15 cellular contexts compared by ENCODE assay signal in the genomic region with DNA sequence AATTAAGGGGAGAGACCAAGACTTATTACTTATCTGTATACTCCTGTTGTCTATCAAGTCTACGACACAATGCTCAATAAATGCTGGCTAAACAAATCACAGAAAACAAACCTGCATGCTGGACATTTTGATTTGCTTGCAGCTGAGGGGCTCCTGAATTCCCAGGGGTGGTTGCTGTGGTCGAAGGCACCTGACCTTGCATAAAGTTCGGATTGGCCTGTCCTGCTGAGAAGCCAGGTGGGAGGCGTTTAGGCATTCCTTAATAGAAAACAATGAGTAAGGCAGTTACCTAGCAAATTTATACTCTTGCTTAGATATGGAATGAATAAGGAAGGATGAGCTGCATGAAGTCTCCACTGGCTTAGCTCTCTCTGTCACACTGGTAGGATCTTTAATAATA. TPM values are rescaled to one million over a fixed set of nuclear protein-coding genes. Genes with fewer than 3 reads are reported as not detected.
DNase-seq lines count a peak whose midpoint lies in the region; ATAC-seq, FAIRE-seq and TF ChIP-seq lines count a peak whose summit lies in the region.
"Had no signal": no experiment of that assay in that cellular context is flagged by ENCODE, and none has a peak within 500 bp of the region (broad histone marks: within the 10 kb centered on the region; RNA-seq: fewer than 3 reads in every experiment).

No MANE protein-coding gene starts in this region.

- no peak for ATAC-seq in effector memory CD8-positive, alpha-beta T cell (replicated peaks)
- ATAC-seq in HG02642 (IDR thresholded peaks at IDR 0.05; ENCODE audit: poor library complexity, unreplicated experiment): no peak
- ATAC-seq: Right ventricle myocardium inferior had no signal

- H3K79me1 ChIP-seq in H1 (ENCODE audit: low read depth, low read length): no peaks in the 10 kb centered on the region

- POLR2A ChIA-PET in H1 (lab: Charles Lee; ENCODE audit: partially characterized antibody): interaction anchor here (0.6 kb wide), 1 partner anchor 208 kb away, joined by 4 read pairs; no protein-coding TSS in a partner anchor

- no peak overlapping the region for H2AFZ ChIP-seq in GM23248
- H2AFZ ChIP-seq in H1 (ENCODE audit: low read length): no peak overlapping the region

- no peak for DNase-seq in GM23248
- DNase-seq in H1 (ENCODE audit: low read depth in 1 of 2, low spot score in 2 of 2): no peak
- DNase-seq in nephron progenitor cell: no peak
- DNase-seq in NCI-H2171 (lab: John Stamatoyannopoulos, UW): no peak
- DNase-seq in activated effector memory CD4-positive, alpha-beta T cell treated with anti-CD3 and anti-CD28 coated beads, Interleukin-2, amount 50 U/mL, for 16 hours: no peak
- DNase-seq in effector memory CD8-positive, alpha-beta T cell: no peak
- DNase-seq: C1 segment of cervical spinal cord, DMS 273 treated with DMSO at 0.1 percent for 48 hours, NCI-H1048, NCI-H1436 treated with DMSO at 0.1 percent for 48 hours, NCI-H2029 treated with DMSO at 0.1 percent for 48 hours, NCI-H82 had no signal

- H2BK20ac ChIP-seq in H1 (ENCODE audit: low read length): no peak overlapping the region

- H3K27me3 ChIP-seq in GM23248 (replicated peaks; ENCODE audit: insufficient read depth) (no peaks in the 10 kb centered on the region), HUES64 (ENCODE audit: insufficient read depth, low read length) (no peaks in the 10 kb centered on the region), H1 (replicated peaks in 1 of 4; ENCODE audit: control insufficient read depth in 3 of 4, extremely low read depth in 1 of 4, insufficient read depth in 3 of 4, low read length in 3 of 4) (no peaks in the 10 kb centered on the region)

- H2BK12ac ChIP-seq in H1 (ENCODE audit: low read depth, low read length): no peak overlapping the region

- no peak for TF ChIP-seq EP300 in H1 (IDR thresholded peaks at IDR 0.05; ENCODE audit: borderline replicate concordance in 1 of 2, low read depth in 2 of 2, low read length in 2 of 2)

- no peaks in the 10 kb centered on the region for H3K9me2 ChIP-seq in GM23248 (ENCODE audit: insufficient read depth)

- peaks cover 33% of the 10 kb centered on the region for H3F3A ChIP-seq in GM23248 (ENCODE audit: insufficient read depth)

- no peak overlapping the region for H3K23ac ChIP-seq in H1 (ENCODE audit: insufficient read length)

- TF ChIP-seq RAD21 in H1 (IDR thresholded peaks at IDR 0.05 in 1 of 2, conservative IDR thresholded peaks at IDR 0.05 in 1 of 2; ENCODE audit: low read depth in 2 of 2, low read length in 2 of 2): no peak

- WGBS in GM23248 (ENCODE audit: low coverage in 1 of 2, low lambda C conversion rate in 2 of 2, missing lambda C conversion rate in 2 of 2), 2 experiments: 67 to 69% methylated on average over 4 of the region's 4 CpGs
- WGBS in HUES64: 69% methylated on average over 4 of the region's 4 CpGs
- WGBS in H1 (ENCODE audit: extremely low coverage in 1 of 2, insufficient coverage in 1 of 2, insufficient read length in 1 of 2, insufficient replicate concordance in 2 of 2, low coverage in 1 of 2, low lambda C conversion rate in 2 of 2, missing lambda C conversion rate in 1 of 2), 2 experiments: 69% methylated on average over 4 of the region's 4 CpGs; no CpG with 5 or more reads in 1 of the 2 experiments

- H3K14ac ChIP-seq in H1 (ENCODE audit: insufficient read length): no peak overlapping the region

- no peak overlapping the region for H3K18ac ChIP-seq in H1 (ENCODE audit: extremely low read depth, low read length)

- H3K79me2 ChIP-seq in GM23248 (ENCODE audit: insufficient read depth) (no peaks in the 10 kb centered on the region), H1 (ENCODE audit: control insufficient read depth in 1 of 2, insufficient read depth in 2 of 2, low read length in 2 of 2) (no peaks in the 10 kb centered on the region)

- H3K4me3 ChIP-seq in GM23248: no peak overlapping the region
- H3K4me3 ChIP-seq in HUES64 (ENCODE audit: low read length): no peak overlapping the region
- no peak overlapping the region for H3K4me3 ChIP-seq in H1 (ENCODE audit: extremely low read depth in 1 of 4, insufficient read depth in 2 of 4, low read depth in 3 of 4, low read length in 4 of 4)

- H3K4ac ChIP-seq in H1 (replicated peaks; ENCODE audit: insufficient read length, low read depth, low read length): no peak overlapping the region

- no peaks in the 10 kb centered on the region for H3K9me3 Mint-ChIP-seq in nephron progenitor cell
- H3K9me3 Mint-ChIP-seq in effector memory CD8-positive, alpha-beta T cell: no peaks in the 10 kb centered on the region

- TF ChIP-seq CTCF in H1 (IDR thresholded peaks at IDR 0.05; ENCODE audit: control extremely low read depth in 1 of 3, insufficient read depth in 1 of 3, low read depth in 1 of 3, low read length in 3 of 3): no peak
- TF ChIP-seq CTCF in nephron progenitor cell (IDR thresholded peaks at IDR 0.05): no peak

- H3K23me2 ChIP-seq in H1 (ENCODE audit: low read depth, low read length): no peaks in the 10 kb centered on the region

- peaks cover 19% of the 10 kb centered on the region for H3K4me1 ChIP-seq in GM23248 (ENCODE audit: insufficient read depth)
- peaks cover 7% of the 10 kb centered on the region; the same call in 1 of the 2 replicates for H3K4me1 ChIP-seq in HUES64 (ENCODE audit: insufficient read depth, low read length)
- H3K4me1 ChIP-seq in H1 (replicated peaks in 1 of 4; ENCODE audit: control insufficient read depth in 3 of 4, insufficient read depth in 4 of 4, low read length in 3 of 4): no peaks in the 10 kb centered on the region

- H3K9me3 ChIP-seq in GM23248 (ENCODE audit: low read depth): no peaks in the 10 kb centered on the region
- H3K9me3 ChIP-seq in HUES64 (ENCODE audit: insufficient read depth, low read depth, low read length): no peaks in the 10 kb centered on the region
- no peaks in the 10 kb centered on the region for H3K9me3 ChIP-seq in H1 (ENCODE audit: insufficient read depth in 2 of 2, low read depth in 1 of 2, low read length in 1 of 2)

- H3K56ac ChIP-seq in H1 (replicated peaks; ENCODE audit: insufficient read length, low read depth, low read length): no peak overlapping the region

- no peaks in the 10 kb centered on the region for H4K20me1 ChIP-seq in GM23248 (ENCODE audit: insufficient read depth)
- H4K20me1 ChIP-seq in H1 (replicated peaks in 1 of 2; ENCODE audit: control insufficient read depth in 1 of 2, insufficient read depth in 2 of 2, low read length in 2 of 2): peaks cover 0 to under 1% of the 10 kb centered on the region in 2 experiments

- no peak for TF ChIP-seq POLR2A in H1 (IDR thresholded peaks at IDR 0.05; ENCODE audit: control extremely low read depth in 1 of 2, low read depth in 2 of 2, low read length in 2 of 2)

- H3K27ac Mint-ChIP-seq in nephron progenitor cell: peak overlapping the region; percentile 2
- H3K27ac Mint-ChIP-seq in effector memory CD8-positive, alpha-beta T cell: no peak overlapping the region

- peak; percentile 13 for FAIRE-seq in H1 (lab: Jason Lieb, UNC)

- CTCF ChIA-PET in H1 (lab: Charles Lee; ENCODE audit: partially characterized antibody): interaction anchor here (0.6 to 1.3 kb wide), 9 partner anchors 9 to 442 kb away, joined by 3 to 5 read pairs (median 4); no protein-coding TSS in a partner anchor

- H3K36me3 ChIP-seq in GM23248 (ENCODE audit: low read depth): peaks cover 43% of the 10 kb centered on the region
- peaks cover 64% of the 10 kb centered on the region for H3K36me3 ChIP-seq in HUES64 (ENCODE audit: insufficient read depth, low read length)
- peaks cover 2 to 9% (median 7%) of the 10 kb centered on the region in 4 experiments; a peak in 6 of 8 replicates for H3K36me3 ChIP-seq in H1 (ENCODE audit: control insufficient read depth in 2 of 4, insufficient read depth in 4 of 4, low read length in 3 of 4)

- no peak overlapping the region for H2BK15ac ChIP-seq in H1 (ENCODE audit: low read length)

- H3K36me3 Mint-ChIP-seq in nephron progenitor cell (ENCODE audit: low read depth): peaks cover 70% of the 10 kb centered on the region
- H3K36me3 Mint-ChIP-seq in effector memory CD8-positive, alpha-beta T cell (ENCODE audit: insufficient read depth): peaks cover 72% of the 10 kb centered on the region

- no peak overlapping the region for H3K4me3 Mint-ChIP-seq in nephron progenitor cell
- no peak overlapping the region for H3K4me3 Mint-ChIP-seq in effector memory CD8-positive, alpha-beta T cell

- no peak overlapping the region for H2AK5ac ChIP-seq in H1 (ENCODE audit: low read depth, low read length)

- no peak overlapping the region for H4K5ac ChIP-seq in H1 (ENCODE audit: insufficient read length, low read depth, low read length)

- H2BK5ac ChIP-seq in H1 (ENCODE audit: low read depth, low read length): no peak overlapping the region

- no peaks in the 10 kb centered on the region for H3K27me3 Mint-ChIP-seq in nephron progenitor cell (ENCODE audit: low read depth, poor library complexity)
- no peaks in the 10 kb centered on the region for H3K27me3 Mint-ChIP-seq in effector memory CD8-positive, alpha-beta T cell

- peak overlapping the region; percentile 39 for H3K27ac ChIP-seq in GM23248
- H3K27ac ChIP-seq in HUES64 (ENCODE audit: low read depth, low read length): peak overlapping the region; percentile 26; the same call in 1 of the 2 replicates
- H3K27ac ChIP-seq in H1 (ENCODE audit: low read depth, low read length): no peak overlapping the region

- H3K9ac ChIP-seq in GM23248 (no peak overlapping the region), HUES64 (ENCODE audit: low read depth, low read length) (no peak overlapping the region), H1 (replicated peaks in 1 of 4; ENCODE audit: extremely low read depth in 1 of 4, low read depth in 3 of 4, low read length in 3 of 4) (no peak overlapping the region)

- no peak overlapping the region for H3K4me2 ChIP-seq in GM23248 (ENCODE audit: unreplicated experiment)
- H3K4me2 ChIP-seq in H1 (ENCODE audit: insufficient read depth in 1 of 2, low read depth in 2 of 2, low read length in 2 of 2): no peak overlapping the region

- no peak overlapping the region for H4K91ac ChIP-seq in H1 (replicated peaks; ENCODE audit: insufficient read length, low read length)

- peaks cover 28% of the 10 kb centered on the region for H3K4me1 Mint-ChIP-seq in nephron progenitor cell
- no peaks in the 10 kb centered on the region for H3K4me1 Mint-ChIP-seq in effector memory CD8-positive, alpha-beta T cell (ENCODE audit: low read depth in 2 of 2)

- in situ Hi-C loops in GM23248 (cut with MboI): no loop called here

- H4K8ac ChIP-seq in H1 (ENCODE audit: extremely low read depth, insufficient read depth, low read length): no peak overlapping the region

- H2BK120ac ChIP-seq in H1 (replicated peaks; ENCODE audit: low read depth, low read length): no peak overlapping the region

RNA-seq across cellular contexts. Expression of a gene that starts 50.5 kb away (rescaled TPM):
- total RNA-seq in GM23248 (2014; rRNA removed; shearing (Covaris generic)): 2.4 and 3.9 TPM in 2 replicates
- polyA plus RNA-seq in GM23248 (2016; fragmentation: Nextera tagmentation; extraction: Ambion mirVana) (4.4 and 4.9 TPM in 2 replicates), H1 (2011; rRNA removed) (2.4 and 2.9 TPM in 2 replicates)
- 4.1 TPM for polyA plus RNA-seq in HUES64 (2013, experiment 1 of 2)
- polyA plus RNA-seq in HUES64 (2013, experiment 2 of 2): 4.4 TPM
- 4.5 and 4.8 TPM in 2 replicates for total RNA-seq in H1 (2021; fragmentation: NEBNext Ultra II Directional; extraction: Animal tissue kit (Norgen Biotek cat#: 25700))
- polyA plus RNA-seq in H1 (2011; cell fraction: cytosol; rRNA removed): 1.3 TPM
- 2.2 TPM for polyA plus RNA-seq in H1 (2011; cell fraction: nucleus; rRNA removed)
- polyA plus RNA-seq in H1 (2012, experiment 1 of 2): 2.9 to 5.4 TPM (median 4.0 TPM) in 4 replicates
- 4.6 TPM for polyA plus RNA-seq in H1 (2012, experiment 2 of 2)
- 4.5 TPM for polyA plus RNA-seq in H1 (2013, experiment 1 of 2)
- 4.8 TPM for polyA plus RNA-seq in H1 (2013, experiment 2 of 2)
- polyA minus RNA-seq in H1 (2011; rRNA and poly(A)+ RNA removed): 1.3 and 2.4 TPM in 2 replicates
- 2.3 TPM for polyA minus RNA-seq in H1 (2011; cell fraction: cytosol; rRNA and poly(A)+ RNA removed)
- 2.4 TPM for polyA minus RNA-seq in H1 (2011; cell fraction: nucleus; rRNA and poly(A)+ RNA removed)
